In genomic region chr2:29114514-29114840, GRCh38 we compare ENCODE assay signal across 8 cellular contexts. TPM values are rescaled to one million over a fixed set of nuclear protein-coding genes. Genes with fewer than 3 reads are reported as not detected.
DNase-seq lines count a peak whose midpoint lies in the region; ATAC-seq and TF ChIP-seq lines count a peak whose summit lies in the region.

No MANE protein-coding gene starts in this region.

- CTCF ChIA-PET in activated CD4-positive, alpha-beta T cell treated with anti-CD3 and anti-CD28 coated beads for 36 hours (lab: Charles Lee): no interaction called here

- TF ChIP-seq POLR2A in body of pancreas (IDR thresholded peaks at IDR 0.05) (no peak), transverse colon (IDR thresholded peaks at IDR 0.05) (no peak)

- POLR2A ChIA-PET in activated CD4-positive, alpha-beta T cell treated with anti-CD3 and anti-CD28 coated beads for 36 hours (lab: Charles Lee): no interaction called here

- no peak for ATAC-seq in activated CD4-positive, alpha-beta T cell treated with anti-CD3 and anti-CD28 coated beads for 36 hours
- no peak for ATAC-seq in body of pancreas
- ATAC-seq in HG03571 (IDR thresholded peaks at IDR 0.05; ENCODE audit: unreplicated experiment): no peak
- no peak for ATAC-seq in GM21786 (IDR thresholded peaks at IDR 0.05; ENCODE audit: unreplicated experiment)

- H2AK5ac ChIP-seq in mesenchymal stem cell (ENCODE audit: low read length, severe bottlenecking): peak overlapping the region; percentile 68

- no peak overlapping the region for H2AFZ ChIP-seq in mesenchymal stem cell (ENCODE audit: low read depth, low read length)

- peak overlapping the region; percentile 79 for H3K4me2 ChIP-seq in mesenchymal stem cell (ENCODE audit: low read length, poor library complexity, severe bottlenecking)

- 94 to 95% methylated on average over 8 of the region's 8 CpGs for WGBS in body of pancreas, 2 donors
- 91% methylated on average over 8 of the region's 8 CpGs for WGBS in mesenchymal stem cell
- WGBS in transverse colon (ENCODE audit: low coverage in 1 of 2), 2 donors: 90 to 92% methylated on average over 8 of the region's 8 CpGs

- peaks cover 39% of the 10 kb centered on the region for H3K4me1 Mint-ChIP-seq in activated CD4-positive, alpha-beta T cell treated with anti-CD3 and anti-CD28 coated beads for 36 hours

- H3K4me3 Mint-ChIP-seq in activated CD4-positive, alpha-beta T cell treated with anti-CD3 and anti-CD28 coated beads for 36 hours: peak overlapping the region; percentile 80

- no peak overlapping the region for H2BK120ac ChIP-seq in mesenchymal stem cell (ENCODE audit: low read depth, low read length)

- H4K91ac ChIP-seq in mesenchymal stem cell (ENCODE audit: low read length): peak overlapping the region; percentile 97

- H3K9me3 Mint-ChIP-seq in activated CD4-positive, alpha-beta T cell treated with anti-CD3 and anti-CD28 coated beads for 36 hours (ENCODE audit: low read depth): no peaks in the 10 kb centered on the region

- peak overlapping the region; percentile 86 for H3K9ac ChIP-seq in mesenchymal stem cell (ENCODE audit: low read length)

- H3K27me3 ChIP-seq in body of pancreas (no peaks in the 10 kb centered on the region), mesenchymal stem cell (ENCODE audit: control insufficient read depth in 1 of 2, insufficient read depth in 1 of 2, low read length in 2 of 2) (no peaks in the 10 kb centered on the region), transverse colon (no peaks in the 10 kb centered on the region)

- peak overlapping the region; percentile 94 for H3K27ac Mint-ChIP-seq in activated CD4-positive, alpha-beta T cell treated with anti-CD3 and anti-CD28 coated beads for 36 hours

- peak overlapping the region; percentile 91 to 97 for H2BK12ac ChIP-seq in mesenchymal stem cell (ENCODE audit: low read length in 2 of 2)

- H3K9me3 ChIP-seq in body of pancreas (no peaks in the 10 kb centered on the region), mesenchymal stem cell (ENCODE audit: control insufficient read depth, low read length) (no peaks in the 10 kb centered on the region), transverse colon (no peaks in the 10 kb centered on the region)

- H3K79me1 ChIP-seq in mesenchymal stem cell (replicated peaks; ENCODE audit: low read length, poor library complexity, severe bottlenecking): no peaks in the 10 kb centered on the region

- H3K27ac ChIP-seq in body of pancreas (peak overlapping the region in 3 of 4 donors; percentile 65 to 80 (median 74)), mesenchymal stem cell (ENCODE audit: low read length, poor library complexity, severe bottlenecking) (peak overlapping the region; percentile 3), transverse colon (peak overlapping the region; percentile 87 to 92 (median 90))

- peaks cover 5% of the 10 kb centered on the region for H3K27me3 Mint-ChIP-seq in activated CD4-positive, alpha-beta T cell treated with anti-CD3 and anti-CD28 coated beads for 36 hours

- no peak for TF ChIP-seq EP300 in transverse colon (IDR thresholded peaks at IDR 0.05; ENCODE audit: low read depth)

- H3K36me3 ChIP-seq in body of pancreas (replicated peaks in 1 of 2; ENCODE audit: insufficient read depth in 1 of 2, low read depth in 2 of 2): no peaks in the 10 kb centered on the region
- no peaks in the 10 kb centered on the region for H3K36me3 ChIP-seq in mesenchymal stem cell (ENCODE audit: control insufficient read depth in 1 of 2, insufficient read depth in 2 of 2, low read depth in 1 of 2, low read length in 2 of 2)
- no peaks in the 10 kb centered on the region for H3K36me3 ChIP-seq in transverse colon

- no peak overlapping the region for H3K23ac ChIP-seq in mesenchymal stem cell (ENCODE audit: low read length in 2 of 2)

- TF ChIP-seq CTCF in body of pancreas (IDR thresholded peaks at IDR 0.05) (no peak), transverse colon (IDR thresholded peaks at IDR 0.05) (no peak)

- DNase-seq in activated CD4-positive, alpha-beta T cell treated with anti-CD3 and anti-CD28 coated beads for 36 hours: peak; percentile 29
- no peak for DNase-seq in activated CD4-positive, alpha-beta T cell treated with anti-CD3 and anti-CD28 coated beads for 4 hours
- DNase-seq in body of pancreas: peak in 2 of 4 donors; percentile 12 to 16
- DNase-seq in mesenchymal stem cell: no peak
- no peak for DNase-seq in transverse colon
- DNase-seq in dedifferentiated amniotic fluid mesenchymal stem cell (ENCODE audit: extremely low spot score): no peak

- peaks cover 3% of the 10 kb centered on the region for H3K36me3 Mint-ChIP-seq in activated CD4-positive, alpha-beta T cell treated with anti-CD3 and anti-CD28 coated beads for 36 hours (ENCODE audit: low read depth)

- H3K4me1 ChIP-seq in body of pancreas: peaks cover 32% of the 10 kb centered on the region
- H3K4me1 ChIP-seq in mesenchymal stem cell (ENCODE audit: control insufficient read depth, insufficient read depth, low read depth, low read length): peaks cover 14% of the 10 kb centered on the region
- peaks cover 0 to 19% (median 5%) of the 10 kb centered on the region in 4 donors for H3K4me1 ChIP-seq in transverse colon

- H3K18ac ChIP-seq in mesenchymal stem cell (ENCODE audit: low read depth in 1 of 2, low read length in 2 of 2): peak overlapping the region; percentile 73 to 94

- no peak overlapping the region for H2BK15ac ChIP-seq in mesenchymal stem cell (ENCODE audit: low read depth, poor library complexity, severe bottlenecking)

- no peak overlapping the region for H2BK5ac ChIP-seq in mesenchymal stem cell (ENCODE audit: low read depth, low read length, poor library complexity, severe bottlenecking)

- H3K4me3 ChIP-seq in body of pancreas: no peak overlapping the region
- peak overlapping the region in 1 of 2 experiments; percentile 71 for H3K4me3 ChIP-seq in mesenchymal stem cell (ENCODE audit: insufficient read depth in 1 of 2, low read depth in 1 of 2, low read length in 2 of 2)
- peak overlapping the region in 1 of 4 donors; percentile 84 for H3K4me3 ChIP-seq in transverse colon

- intact Hi-C loops in activated CD4-positive, alpha-beta T cell treated with anti-CD3 and anti-CD28 coated beads for 36 hours (cut with DNase I, micrococcal nuclease): loop anchor here (2.0 to 10.0 kb wide), 2 partner anchors 100 to 160 kb away; no protein-coding TSS in a partner anchor
- intact Hi-C loops in body of pancreas (cut with DNase I): no loop called here
- intact Hi-C loops in transverse colon (cut with DNase I; ENCODE audit: low total_unique reads): loop anchor here (10.0 kb wide), 1 partner anchor 130 kb away; the partner anchor contains the start of gene TOGARAM2

- peak overlapping the region in 1 of 2 experiments; percentile 85 for H3K4ac ChIP-seq in mesenchymal stem cell (ENCODE audit: low read depth in 1 of 2, low read length in 2 of 2)

- H3K14ac ChIP-seq in mesenchymal stem cell (ENCODE audit: low read length in 2 of 2): peak overlapping the region in 1 of 2 experiments; percentile 87

- in situ Hi-C loops in transverse colon (cut with MboI; ENCODE audit: low pct_ligation_motif_present in 1 of 4, low pct_unique_long_range_greater_than_20kb in 1 of 4, low sequenced_read_pairs in 3 of 4): no loop called here

- peak overlapping the region; percentile 97 for H4K8ac ChIP-seq in mesenchymal stem cell (ENCODE audit: low read length)

RNA-seq across cellular contexts. Expression of gene CLIP4, which starts 0.7 kb away (rescaled TPM):
- 10 to 100 TPM; 19.5 to 22.7 TPM for total RNA-seq in activated CD4-positive, alpha-beta T cell treated with anti-CD3 and anti-CD28 coated beads for 36 hours
- total RNA-seq in body of pancreas (10 to 100 TPM; 17.5 to 19.7 TPM), transverse colon (10 to 100 TPM; 11.9 to 37.8 (median 22.5) TPM)
- polyA plus RNA-seq in mesenchymal stem cell (2013, experiment 1 of 2): 15.4 TPM
- polyA plus RNA-seq in mesenchymal stem cell (2013, experiment 2 of 2): 16.1 TPM

RNA-seq across cellular contexts. Expression of gene PCARE, which starts 40.2 kb away (rescaled TPM):
- not detected for total RNA-seq in activated CD4-positive, alpha-beta T cell treated with anti-CD3 and anti-CD28 coated beads for 36 hours
- total RNA-seq in body of pancreas (not detected), transverse colon (under 1 TPM in 1 of 4 donors, not detected in 3; under 0.01 TPM)
- polyA plus RNA-seq in mesenchymal stem cell (2013, experiment 1 of 2): not detected
- polyA plus RNA-seq in mesenchymal stem cell (2013, experiment 2 of 2): not detected

Comparison
In these comparisons a context has a peak if more than half of its experiments do, and no peak if none do; other contexts are left out.
1. H3K27ac ChIP-seq: peak in every context shown above with its lines; median percentile 90 in transverse colon; 74 in body of pancreas; 3 in mesenchymal stem cell.